Comparison of ENCODE assay signal across 9 cellular contexts in the genomic region with DNA sequence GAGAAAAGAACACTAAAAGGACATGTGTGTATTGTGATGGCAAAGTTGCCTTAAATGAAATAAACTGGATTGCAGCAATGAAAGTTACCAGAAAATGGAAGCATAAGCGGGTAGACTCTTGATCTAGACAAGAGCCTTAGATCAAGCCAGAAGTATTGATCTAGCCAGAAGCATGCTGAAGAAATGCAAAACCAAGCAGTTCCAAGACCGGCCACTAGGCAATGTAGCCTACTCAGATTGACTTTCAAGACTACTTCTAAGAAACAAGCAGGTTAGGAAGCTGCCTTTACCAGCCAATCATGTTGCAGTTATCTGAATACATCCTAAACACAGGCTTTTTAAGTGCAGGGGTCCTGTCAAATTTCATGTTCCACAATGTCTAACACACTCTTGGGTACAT. TPM values are rescaled to one million over a fixed set of nuclear protein-coding genes. Genes with fewer than 3 reads are reported as not detected.
A peak's percentile ranks its signal among the peaks of the same experiment; 100 is the strongest.
DNase-seq lines count a peak whose midpoint lies in the region; ATAC-seq and TF ChIP-seq lines count a peak whose summit lies in the region.
"Had no signal": no experiment of that assay in that cellular context is flagged by ENCODE, and none has a peak within 500 bp of the region (broad histone marks: within the 10 kb centered on the region; RNA-seq: fewer than 3 reads in every experiment).

No MANE protein-coding gene starts in this region.

- no peak overlapping the region for H3K4me2 ChIP-seq in DND-41 (ENCODE audit: insufficient read depth, low read length)

- intact Hi-C loops in naive thymus-derived CD4-positive, alpha-beta T cell (cut with micrococcal nuclease): no loop called here

- H3K36me3 Mint-ChIP-seq in activated CD8-positive, alpha-beta memory T cell treated with anti-CD3 and anti-CD28 coated beads, Interleukin-2, amount 10 ng/mL, durations not matched to agents 7 days and 5 days: no peaks in the 10 kb centered on the region
- no peaks in the 10 kb centered on the region for H3K36me3 Mint-ChIP-seq in naive thymus-derived CD4-positive, alpha-beta T cell

- H4K20me1 ChIP-seq in DND-41 (ENCODE audit: insufficient read depth, low read length): no peaks in the 10 kb centered on the region

- ATAC-seq in DND-41 (ENCODE audit: insufficient read depth, low read depth) (no peak), GM19467 (IDR thresholded peaks at IDR 0.05; ENCODE audit: unreplicated experiment) (peak; percentile 57)
- ATAC-seq in activated CD8-positive, alpha-beta memory T cell treated with anti-CD3 and anti-CD28 coated beads, Interleukin-2, amount 10 ng/mL, durations not matched to agents 7 days and 5 days: no peak
- no peak for ATAC-seq in naive thymus-derived CD4-positive, alpha-beta T cell

- H3K36me3 ChIP-seq in DND-41 (ENCODE audit: insufficient read depth, low read length): no peaks in the 10 kb centered on the region
- H3K36me3 ChIP-seq in naive thymus-derived CD4-positive, alpha-beta T cell (ENCODE audit: control insufficient read depth in 2 of 3, insufficient read depth in 3 of 3, low read length in 3 of 3): no peaks in the 10 kb centered on the region

- CTCF ChIA-PET in activated CD8-positive, alpha-beta memory T cell treated with anti-CD3 and anti-CD28 coated beads, Interleukin-2, amount 10 ng/mL, durations not matched to agents 7 days and 5 days (lab: Charles Lee): no interaction called here
- CTCF ChIA-PET in naive thymus-derived CD4-positive, alpha-beta T cell (lab: Charles Lee): no interaction called here

- H3K4me3 Mint-ChIP-seq in activated CD8-positive, alpha-beta memory T cell treated with anti-CD3 and anti-CD28 coated beads, Interleukin-2, amount 10 ng/mL, durations not matched to agents 7 days and 5 days: no peak overlapping the region
- H3K4me3 Mint-ChIP-seq in naive thymus-derived CD4-positive, alpha-beta T cell: no peak overlapping the region

- DNase-seq in DND-41 (no peak), HL-60 (ENCODE audit: low read depth in 1 of 2, low spot score in 1 of 2) (peak in 1 of 2 experiments; percentile 2), fibroblast of pulmonary artery (ENCODE audit: low read depth) (peak; percentile 3), NCI-H446 (lab: John Stamatoyannopoulos, UW) (no peak), middle frontal gyrus (ENCODE audit: extremely low spot score, low spot score) (no peak)
- no peak for DNase-seq in activated CD8-positive, alpha-beta memory T cell treated with anti-CD3 and anti-CD28 coated beads, Interleukin-2, amount 10 ng/mL, durations not matched to agents 7 days and 5 days
- DNase-seq in naive thymus-derived CD4-positive, alpha-beta T cell: no peak
- DNase-seq: amygdala had no signal

- H3K27me3 ChIP-seq in DND-41 (ENCODE audit: insufficient read depth, low read length, poor library complexity) (no peaks in the 10 kb centered on the region), HL-60 (ENCODE audit: insufficient read depth, poor library complexity, severe bottlenecking) (no peaks in the 10 kb centered on the region)
- H3K27me3 ChIP-seq in naive thymus-derived CD4-positive, alpha-beta T cell (ENCODE audit: control insufficient read depth in 2 of 2, insufficient read depth in 2 of 2, low read length in 2 of 2): no peaks in the 10 kb centered on the region

- H3K79me2 ChIP-seq in DND-41 (ENCODE audit: insufficient read depth, low read length): no peaks in the 10 kb centered on the region

- H3K27me3 Mint-ChIP-seq in activated CD8-positive, alpha-beta memory T cell treated with anti-CD3 and anti-CD28 coated beads, Interleukin-2, amount 10 ng/mL, durations not matched to agents 7 days and 5 days: no peaks in the 10 kb centered on the region
- H3K27me3 Mint-ChIP-seq in naive thymus-derived CD4-positive, alpha-beta T cell: no peaks in the 10 kb centered on the region

- POLR2A ChIA-PET in naive thymus-derived CD4-positive, alpha-beta T cell (lab: Charles Lee): no interaction called here

- H3K4me3 ChIP-seq in DND-41 (ENCODE audit: low read depth in 1 of 2, low read length in 2 of 2) (no peak overlapping the region), HL-60 (replicated peaks; ENCODE audit: insufficient read depth, low read length) (no peak overlapping the region), fibroblast of pulmonary artery (replicated peaks; ENCODE audit: low read depth, low read length) (no peak overlapping the region)
- no peak overlapping the region for H3K4me3 ChIP-seq in naive thymus-derived CD4-positive, alpha-beta T cell (ENCODE audit: low read length)

- no peak overlapping the region for H3K27ac ChIP-seq in DND-41 (ENCODE audit: low read length)
- H3K27ac ChIP-seq in HL-60 (replicated peaks): no peak overlapping the region
- H3K27ac ChIP-seq in naive thymus-derived CD4-positive, alpha-beta T cell (ENCODE audit: low read depth, low read length): no peak overlapping the region

- H3K27ac Mint-ChIP-seq in activated CD8-positive, alpha-beta memory T cell treated with anti-CD3 and anti-CD28 coated beads, Interleukin-2, amount 10 ng/mL, durations not matched to agents 7 days and 5 days: no peak overlapping the region
- H3K27ac Mint-ChIP-seq in naive thymus-derived CD4-positive, alpha-beta T cell: no peak overlapping the region

- TF ChIP-seq CTCF in DND-41 (IDR thresholded peaks at IDR 0.05; ENCODE audit: borderline replicate concordance, extremely low read depth, low read length, poor library complexity, severe bottlenecking) (peak; percentile 48), HL-60 (IDR thresholded peaks at IDR 0.05; ENCODE audit: insufficient read depth, low read length) (peak; percentile 30), fibroblast of pulmonary artery (IDR thresholded peaks at IDR 0.05; ENCODE audit: low read length, missing control alignments) (peak; percentile 43)

- H3K9ac ChIP-seq in DND-41 (ENCODE audit: low read depth, low read length): no peak overlapping the region

- no peak overlapping the region for H2AFZ ChIP-seq in DND-41 (ENCODE audit: low read depth, low read length)

- H3K9me3 Mint-ChIP-seq in activated CD8-positive, alpha-beta memory T cell treated with anti-CD3 and anti-CD28 coated beads, Interleukin-2, amount 10 ng/mL, durations not matched to agents 7 days and 5 days (ENCODE audit: low read depth): peaks cover 5% of the 10 kb centered on the region
- H3K9me3 Mint-ChIP-seq in naive thymus-derived CD4-positive, alpha-beta T cell: peaks cover 0 to 6% (median under 1%) of the 10 kb centered on the region in 11 donors

- no peaks in the 10 kb centered on the region for H3K4me1 ChIP-seq in DND-41 (ENCODE audit: insufficient read depth, low read length)
- no peaks in the 10 kb centered on the region for H3K4me1 ChIP-seq in naive thymus-derived CD4-positive, alpha-beta T cell (ENCODE audit: control insufficient read depth in 2 of 2, insufficient read depth in 2 of 2, low read length in 2 of 2)

- no peaks in the 10 kb centered on the region for H3K4me1 Mint-ChIP-seq in activated CD8-positive, alpha-beta memory T cell treated with anti-CD3 and anti-CD28 coated beads, Interleukin-2, amount 10 ng/mL, durations not matched to agents 7 days and 5 days
- no peaks in the 10 kb centered on the region for H3K4me1 Mint-ChIP-seq in naive thymus-derived CD4-positive, alpha-beta T cell

- H3K9me3 ChIP-seq in DND-41 (ENCODE audit: insufficient read depth, low read length, severe bottlenecking): no peaks in the 10 kb centered on the region
- H3K9me3 ChIP-seq in naive thymus-derived CD4-positive, alpha-beta T cell (ENCODE audit: control insufficient read depth in 2 of 3, low read length in 3 of 3): no peaks in the 10 kb centered on the region

RNA-seq across cellular contexts. Expression of a gene that starts 54.6 kb away (rescaled TPM):
- not detected for total RNA-seq in activated CD8-positive, alpha-beta memory T cell treated with anti-CD3 and anti-CD28 coated beads, Interleukin-2, amount 10 ng/mL, durations not matched to agents 7 days and 5 days
- total RNA-seq in naive thymus-derived CD4-positive, alpha-beta T cell: not detected
- not detected for polyA plus RNA-seq in naive thymus-derived CD4-positive, alpha-beta T cell
